ENCODE assay signal across 32 cellular contexts in genomic region chr12:90060031-90060430, GRCh38.
"Had no signal": no experiment of that assay in that cellular context is flagged by ENCODE, and none has a peak within 500 bp of the region (broad histone marks: within the 10 kb centered on the region; RNA-seq: fewer than 3 reads in every experiment).

No MANE protein-coding gene starts in this region.

- H3K27me3 ChIP-seq: colonic mucosa, dorsolateral prefrontal cortex, gastrocnemius medialis, pancreas, sigmoid colon, upper lobe of left lung, vagina had no signal

- H3K36me3 ChIP-seq: cardiac muscle cell, colonic mucosa, gastrocnemius medialis, pancreas, prostate gland, sigmoid colon, upper lobe of left lung, vagina had no signal

- H3K27ac ChIP-seq: cardiac muscle cell, colonic mucosa, dorsolateral prefrontal cortex, gastrocnemius medialis, pancreas, prostate gland, sigmoid colon, upper lobe of left lung, vagina had no signal

- H3K4me2 ChIP-seq: smooth muscle cell had no signal

- DNase-seq: activated CD8-positive, alpha-beta memory T cell treated with anti-CD3 and anti-CD28 coated beads, Interleukin-2, amount 10 ng/mL, durations not matched to agents 7 days and 5 days; activated CD8-positive, alpha-beta T cell treated with anti-CD3 and anti-CD28 coated beads, Interleukin-2, amount 10 ng/mL, durations not matched to agents 7 days and 5 days; activated T-cell treated with anti-CD3 and anti-CD28 coated beads, Interleukin-2, amount 50 U/mL, for 48 hours; aorta; cerebellar nuclear complex; colonic mucosa; dorsolateral prefrontal cortex; effector memory CD4-positive, alpha-beta T cell; erythroblast; gastrocnemius medialis; glutamatergic neuron; kidney; left colon; midbrain; naive thymus-derived CD8-positive, alpha-beta T cell; nucleus accumbens; pancreas; retina; sigmoid colon; stimulated activated CD4-positive, alpha-beta T cell treated with anti-CD3 and anti-CD28 coated beads, Interleukin-1b, Interleukin-23, amount 100 ng/mL, for 48 hours; stimulated activated CD4-positive, alpha-beta T cell treated with anti-CD3 and anti-CD28 coated beads, Interleukin-4, amount 100 ng/mL, for 4 hours; stimulated activated CD8-positive, alpha-beta memory T cell treated with anti-CD3 and anti-CD28 coated beads, Interleukin-4, amount 100 ng/mL, for 48 hours; stimulated activated naive CD8-positive, alpha-beta T cell treated with anti-CD3 and anti-CD28 coated beads, Interleukin-15, amount 100 ng/mL, for 72 hours; substantia nigra; upper lobe of left lung had no signal

- H3K4me1 ChIP-seq: colonic mucosa, pancreas, prostate gland, upper lobe of left lung had no signal

- H3K9me3 ChIP-seq: colonic mucosa, gastrocnemius medialis, pancreas, prostate gland, sigmoid colon, upper lobe of left lung, vagina had no signal

- H3K4me3 ChIP-seq: cardiac muscle cell, colonic mucosa, dorsolateral prefrontal cortex, gastrocnemius medialis, pancreas, prostate gland, sigmoid colon, smooth muscle cell, upper lobe of left lung, vagina had no signal

- ATAC-seq: activated CD8-positive, alpha-beta memory T cell treated with anti-CD3 and anti-CD28 coated beads, Interleukin-2, amount 10 ng/mL, durations not matched to agents 7 days and 5 days; activated CD8-positive, alpha-beta T cell treated with anti-CD3 and anti-CD28 coated beads, Interleukin-2, amount 10 ng/mL, durations not matched to agents 7 days and 5 days; activated naive CD4-positive, alpha-beta T cell treated with anti-CD3 and anti-CD28 coated beads, Interleukin-2, amount 50 U/mL, for 72 hours; gastrocnemius medialis; left colon; naive thymus-derived CD8-positive, alpha-beta T cell; pancreas; stimulated activated memory B cell treated with anti-CD40 and anti-IgM and Interleukin-4, amounts not matched to agents 10 μg/mL and 1 μg/mL and 100 μg/mL, for 72 hours; stimulated activated naive CD8-positive, alpha-beta T cell treated with anti-CD3 and anti-CD28 coated beads, Interleukin-15, amount 100 ng/mL, for 72 hours; WTC11 had no signal
